In the genomic region with DNA sequence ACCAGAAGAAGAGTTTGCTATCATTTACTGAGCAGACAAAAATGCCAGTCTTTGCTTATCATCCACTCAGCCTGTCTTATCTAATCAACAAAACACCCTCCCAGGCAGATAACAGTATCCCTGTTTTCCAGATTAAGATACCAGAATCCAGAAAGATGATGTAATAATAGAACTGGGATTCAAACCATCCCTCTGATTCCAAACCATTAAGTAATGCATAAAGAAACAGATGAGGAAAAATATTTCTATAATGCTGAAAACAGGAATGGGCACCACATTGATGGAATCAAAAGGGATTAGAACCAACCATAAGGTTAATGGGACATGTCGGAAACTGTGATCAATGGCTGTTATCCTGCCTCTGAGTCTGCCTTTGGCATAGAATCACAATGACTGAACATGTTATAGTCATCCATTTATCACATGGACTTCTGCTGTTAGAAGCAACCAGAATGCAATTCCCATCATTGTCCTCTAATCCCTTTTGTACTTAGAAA, we compare ENCODE assay signal across 27 cellular contexts.
DNase-seq lines count a peak whose midpoint lies in the region; ATAC-seq, FAIRE-seq and TF ChIP-seq lines count a peak whose summit lies in the region.
"Had no signal": no experiment of that assay in that cellular context is flagged by ENCODE, and none has a peak within 500 bp of the region (broad histone marks: within the 10 kb centered on the region; RNA-seq: fewer than 3 reads in every experiment).

No MANE protein-coding gene starts in this region.

- H4K20me1 ChIP-seq in HepG2 (ENCODE audit: insufficient read depth, low read length): no peaks in the 10 kb centered on the region
- H4K20me1 ChIP-seq: BLaER1 had no signal

- DNase-seq in HepG2 (ENCODE audit: low spot score) (no peak), right lobe of liver (no peak), T-helper 17 cell (no peak), fibroblast of mammary gland (ENCODE audit: low read depth) (peak; percentile 90), stromal cell of bone marrow (ENCODE audit: low read depth) (peak; percentile 52), NCI-H69 (lab: John Stamatoyannopoulos, UW) (no peak)
- DNase-seq: activated CD4-positive, alpha-beta T cell treated with anti-CD3 and anti-CD28 coated beads for 36 hours; activated CD8-positive, alpha-beta memory T cell treated with anti-CD3 and anti-CD28 coated beads for 24 hours; activated T-cell treated with anti-CD3 and anti-CD28 coated beads, Interleukin-2, amount 50 U/mL, for 1 hour; Caco-2; left colon; naive B cell; NCI-H1436 treated with DMSO at 0.1 percent for 48 hours; NCI-H510A; NK-92 treated with Interleukin-12 subunit alpha and Interleukin-12 subunit beta, amount 100 ng/mL, for 24 hours; SIG-M5; stimulated activated CD4-positive, alpha-beta T cell treated with anti-CD3 and anti-CD28 coated beads, Interleukin-2, amount 100 ng/mL, for 48 hours; T-cell had no signal

- TF ChIP-seq POLR2A in HepG2 (IDR thresholded peaks at IDR 0.05; ENCODE audit: insufficient read depth in 1 of 2, low read depth in 2 of 2, low read length in 2 of 2): no peak
- no peak for TF ChIP-seq POLR2A in right lobe of liver (IDR thresholded peaks at IDR 0.05)

- 85% methylated on average over 1 of the region's 1 CpG for WGBS in HepG2 (ENCODE audit: low lambda C conversion rate)
- WGBS in right lobe of liver (ENCODE audit: insufficient coverage, low coverage, low lambda C conversion rate, missing lambda C conversion rate): 79% methylated on average over 1 of the region's 1 CpG

- POLR2A ChIA-PET in HepG2 (lab: Yijun Ruan, JAX): no interaction called here

- intact Hi-C loops in HepG2 (cut with micrococcal nuclease; ENCODE audit: unreplicated experiment): no loop called here
- intact Hi-C loops in right lobe of liver (cut with DNase I): no loop called here

- H3K9me3 ChIP-seq in HepG2 (ENCODE audit: low read length) (no peaks in the 10 kb centered on the region), right lobe of liver (no peaks in the 10 kb centered on the region), T-helper 17 cell (ENCODE audit: control insufficient read depth, low read length, poor library complexity, severe bottlenecking) (no peaks in the 10 kb centered on the region)
- H3K9me3 ChIP-seq: BLaER1, Caco-2, suprapubic skin had no signal

- no peak overlapping the region for H3K4me3 ChIP-seq in HepG2 (replicated peaks in 1 of 3; ENCODE audit: insufficient read depth in 1 of 3, low read depth in 2 of 3, low read length in 3 of 3)
- H3K4me3 ChIP-seq in right lobe of liver: no peak overlapping the region
- no peak overlapping the region for H3K4me3 ChIP-seq in fibroblast of mammary gland (ENCODE audit: control insufficient read depth, low read depth, low read length)
- H3K4me3 ChIP-seq: BLaER1, cardiac muscle cell, GM23338, suprapubic skin had no signal

- in situ Hi-C loops in HepG2 (cut with HindIII; ENCODE audit: extremely low pct_ligation_motif_present, low pct_unique_long_range_greater_than_20kb): no loop called here

- H2AFZ ChIP-seq in HepG2 (ENCODE audit: low read length): no peak overlapping the region
- H2AFZ ChIP-seq: GM23338 had no signal

- H3K27me3 ChIP-seq in HepG2 (ENCODE audit: control insufficient read depth in 1 of 2, insufficient read depth in 2 of 2, low read length in 2 of 2) (no peaks in the 10 kb centered on the region), right lobe of liver (no peaks in the 10 kb centered on the region)
- H3K27me3 ChIP-seq: BLaER1, cardiac muscle cell, suprapubic skin had no signal

- H3K4me1 Mint-ChIP-seq in T-helper 17 cell: peaks cover 8% of the 10 kb centered on the region
- H3K4me1 Mint-ChIP-seq: GM23338, T-cell had no signal

- TF ChIP-seq EP300 in HepG2 (IDR thresholded peaks at IDR 0.05; ENCODE audit: low read depth in 2 of 2, low read length in 2 of 2): no peak
- TF ChIP-seq EP300 in HepG2 (CRISPR knock-in tag; IDR thresholded peaks at IDR 0.05; ENCODE audit: borderline replicate concordance): no peak

- TF ChIP-seq CTCF in HepG2 (CRISPR knock-in tag; IDR thresholded peaks at IDR 0.05): no peak
- no peak for TF ChIP-seq CTCF in right lobe of liver (IDR thresholded peaks at IDR 0.05)
- TF ChIP-seq CTCF in fibroblast of mammary gland (conservative IDR thresholded peaks at IDR 0.05; ENCODE audit: control insufficient read depth, insufficient read depth, low read depth, low read length): no peak

- peaks cover 8% of the 10 kb centered on the region for H3K36me3 Mint-ChIP-seq in T-helper 17 cell (ENCODE audit: low read depth)
- H3K36me3 Mint-ChIP-seq: stimulated activated effector memory CD8-positive, alpha-beta T cell treated with anti-CD3 and anti-CD28 coated beads, Interleukin-12 subunit alpha, Interleukin-12 subunit beta, amount 100 ng/mL, for 72 hours had no signal

- FAIRE-seq in HepG2 (lab: Jason Lieb, UNC): no peak
- FAIRE-seq: A204.1, urothelium cell line had no signal

- H3K4me1 ChIP-seq in HepG2 (ENCODE audit: insufficient read depth, low read length) (no peaks in the 10 kb centered on the region), right lobe of liver (no peaks in the 10 kb centered on the region)

- H3K79me2 ChIP-seq in HepG2 (ENCODE audit: insufficient read depth, low read length): no peaks in the 10 kb centered on the region

- ATAC-seq in HepG2: no peak
- ATAC-seq in right lobe of liver: no peak
- no peak for ATAC-seq in T-helper 17 cell
- ATAC-seq in HG03159 (IDR thresholded peaks at IDR 0.05; ENCODE audit: unreplicated experiment): no peak
- ATAC-seq in GM19463 (IDR thresholded peaks at IDR 0.05; ENCODE audit: unreplicated experiment): no peak
- ATAC-seq: activated CD4-positive, alpha-beta T cell treated with anti-CD3 and anti-CD28 coated beads for 36 hours; GM23338; left colon; stimulated activated effector memory CD8-positive, alpha-beta T cell treated with anti-CD3 and anti-CD28 coated beads, Interleukin-12 subunit alpha, Interleukin-12 subunit beta, amount 100 ng/mL, for 72 hours; T-cell had no signal

- H3K4me3 Mint-ChIP-seq in T-helper 17 cell: no peak overlapping the region
- H3K4me3 Mint-ChIP-seq: activated CD4-positive, alpha-beta T cell treated with anti-CD3 and anti-CD28 coated beads for 36 hours; GM23338; stimulated activated effector memory CD8-positive, alpha-beta T cell treated with anti-CD3 and anti-CD28 coated beads, Interleukin-12 subunit alpha, Interleukin-12 subunit beta, amount 100 ng/mL, for 72 hours; T-cell had no signal

- CTCF ChIA-PET in HepG2 (lab: Yijun Ruan, JAX; ENCODE audit: low intra/inter-chr PET ratio, low total read pairs): no interaction called here

- no TSS peak for BruUV-seq in HepG2 (replicated peaks; lab: Mats Ljungman, UMichigan)

- H3K27me3 Mint-ChIP-seq in T-helper 17 cell: no peaks in the 10 kb centered on the region
- H3K27me3 Mint-ChIP-seq: activated CD4-positive, alpha-beta T cell treated with anti-CD3 and anti-CD28 coated beads for 36 hours; naive B cell; T-cell had no signal

- peak overlapping the region; percentile 82 for H3K27ac Mint-ChIP-seq in T-helper 17 cell
- H3K27ac Mint-ChIP-seq: activated CD4-positive, alpha-beta T cell treated with anti-CD3 and anti-CD28 coated beads for 36 hours; GM23338; stimulated activated effector memory CD8-positive, alpha-beta T cell treated with anti-CD3 and anti-CD28 coated beads, Interleukin-12 subunit alpha, Interleukin-12 subunit beta, amount 100 ng/mL, for 72 hours; T-cell had no signal

- no peak overlapping the region for H3K4me2 ChIP-seq in HepG2 (ENCODE audit: low read depth, low read length)
- H3K4me2 ChIP-seq: BLaER1, GM23338 had no signal

- H3K36me3 ChIP-seq in HepG2 (replicated peaks in 1 of 2; ENCODE audit: control insufficient read depth in 1 of 2, insufficient read depth in 2 of 2, low read length in 2 of 2): no peaks in the 10 kb centered on the region
- H3K36me3 ChIP-seq in right lobe of liver: no peaks in the 10 kb centered on the region
- H3K36me3 ChIP-seq: BLaER1, cardiac muscle cell, suprapubic skin had no signal

- no peak for TF ChIP-seq RAD21 in HepG2 (CRISPR knock-in tag; IDR thresholded peaks at IDR 0.05)

- H3K27ac ChIP-seq in HepG2 (ENCODE audit: extremely low read length, insufficient read depth, low read length) (no peak overlapping the region), right lobe of liver (no peak overlapping the region)
- H3K27ac ChIP-seq: BLaER1, cardiac muscle cell, suprapubic skin had no signal

- no peak overlapping the region for H3K9ac ChIP-seq in HepG2 (ENCODE audit: insufficient read depth, low read depth, low read length)
- H3K9ac ChIP-seq: BLaER1 had no signal

TF ChIP-seq in HepG2, 621 proteins besides CTCF, POLR2A, EP300 and RAD21:
- TF ChIP-seq RORA (CRISPR knock-in tag; IDR thresholded peaks at IDR 0.05) (no peak), SATB2 (CRISPR knock-in tag; IDR thresholded peaks at IDR 0.05) (no peak), ATF7 (IDR thresholded peaks at IDR 0.05) (peak; percentile 47; the same call in 1 of the 2 replicates), ATF7 (CRISPR knock-in tag; IDR thresholded peaks at IDR 0.05) (no peak), ZSCAN20 (CRISPR knock-in tag; IDR thresholded peaks at IDR 0.05; ENCODE audit: borderline replicate concordance) (no peak)

Comparison
In these comparisons a context has a peak if more than half of its experiments do, and no peak if none do; other contexts are left out.
1. DNase-seq: peak in fibroblast of mammary gland (single experiment) and stromal cell of bone marrow (single experiment); none in HepG2 (single experiment), right lobe of liver (0 of 3), T-helper 17 cell (0 of 3) and NCI-H69 (single experiment).